1 cellular context compared by ENCODE assay signal in the genomic region with DNA sequence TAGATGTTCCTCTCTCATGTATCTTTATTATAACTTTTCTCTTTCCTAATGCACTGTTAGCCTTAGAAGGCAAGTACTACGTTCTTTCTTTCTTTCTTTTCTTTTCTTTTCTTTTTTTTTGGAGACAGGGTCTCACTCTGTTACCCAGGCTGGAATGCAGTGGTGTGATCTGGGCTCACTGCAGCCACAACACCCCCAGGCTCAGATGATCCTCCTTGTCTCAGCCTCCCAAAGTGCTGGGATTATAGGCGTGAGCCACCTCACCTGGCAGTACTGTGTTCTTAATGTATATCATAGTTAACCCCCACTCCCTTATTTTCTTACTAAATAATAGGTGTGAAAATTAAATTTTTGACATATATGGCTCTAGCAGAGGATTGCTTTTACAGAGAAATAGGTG.
TF ChIP-seq lines count a peak whose summit lies in the region.

No MANE protein-coding gene starts in this region.

TF ChIP-seq in GM23338, 12 proteins besides CTCF, POLR2A, EP300 and RAD21:
- TF ChIP-seq, protein P1, sequence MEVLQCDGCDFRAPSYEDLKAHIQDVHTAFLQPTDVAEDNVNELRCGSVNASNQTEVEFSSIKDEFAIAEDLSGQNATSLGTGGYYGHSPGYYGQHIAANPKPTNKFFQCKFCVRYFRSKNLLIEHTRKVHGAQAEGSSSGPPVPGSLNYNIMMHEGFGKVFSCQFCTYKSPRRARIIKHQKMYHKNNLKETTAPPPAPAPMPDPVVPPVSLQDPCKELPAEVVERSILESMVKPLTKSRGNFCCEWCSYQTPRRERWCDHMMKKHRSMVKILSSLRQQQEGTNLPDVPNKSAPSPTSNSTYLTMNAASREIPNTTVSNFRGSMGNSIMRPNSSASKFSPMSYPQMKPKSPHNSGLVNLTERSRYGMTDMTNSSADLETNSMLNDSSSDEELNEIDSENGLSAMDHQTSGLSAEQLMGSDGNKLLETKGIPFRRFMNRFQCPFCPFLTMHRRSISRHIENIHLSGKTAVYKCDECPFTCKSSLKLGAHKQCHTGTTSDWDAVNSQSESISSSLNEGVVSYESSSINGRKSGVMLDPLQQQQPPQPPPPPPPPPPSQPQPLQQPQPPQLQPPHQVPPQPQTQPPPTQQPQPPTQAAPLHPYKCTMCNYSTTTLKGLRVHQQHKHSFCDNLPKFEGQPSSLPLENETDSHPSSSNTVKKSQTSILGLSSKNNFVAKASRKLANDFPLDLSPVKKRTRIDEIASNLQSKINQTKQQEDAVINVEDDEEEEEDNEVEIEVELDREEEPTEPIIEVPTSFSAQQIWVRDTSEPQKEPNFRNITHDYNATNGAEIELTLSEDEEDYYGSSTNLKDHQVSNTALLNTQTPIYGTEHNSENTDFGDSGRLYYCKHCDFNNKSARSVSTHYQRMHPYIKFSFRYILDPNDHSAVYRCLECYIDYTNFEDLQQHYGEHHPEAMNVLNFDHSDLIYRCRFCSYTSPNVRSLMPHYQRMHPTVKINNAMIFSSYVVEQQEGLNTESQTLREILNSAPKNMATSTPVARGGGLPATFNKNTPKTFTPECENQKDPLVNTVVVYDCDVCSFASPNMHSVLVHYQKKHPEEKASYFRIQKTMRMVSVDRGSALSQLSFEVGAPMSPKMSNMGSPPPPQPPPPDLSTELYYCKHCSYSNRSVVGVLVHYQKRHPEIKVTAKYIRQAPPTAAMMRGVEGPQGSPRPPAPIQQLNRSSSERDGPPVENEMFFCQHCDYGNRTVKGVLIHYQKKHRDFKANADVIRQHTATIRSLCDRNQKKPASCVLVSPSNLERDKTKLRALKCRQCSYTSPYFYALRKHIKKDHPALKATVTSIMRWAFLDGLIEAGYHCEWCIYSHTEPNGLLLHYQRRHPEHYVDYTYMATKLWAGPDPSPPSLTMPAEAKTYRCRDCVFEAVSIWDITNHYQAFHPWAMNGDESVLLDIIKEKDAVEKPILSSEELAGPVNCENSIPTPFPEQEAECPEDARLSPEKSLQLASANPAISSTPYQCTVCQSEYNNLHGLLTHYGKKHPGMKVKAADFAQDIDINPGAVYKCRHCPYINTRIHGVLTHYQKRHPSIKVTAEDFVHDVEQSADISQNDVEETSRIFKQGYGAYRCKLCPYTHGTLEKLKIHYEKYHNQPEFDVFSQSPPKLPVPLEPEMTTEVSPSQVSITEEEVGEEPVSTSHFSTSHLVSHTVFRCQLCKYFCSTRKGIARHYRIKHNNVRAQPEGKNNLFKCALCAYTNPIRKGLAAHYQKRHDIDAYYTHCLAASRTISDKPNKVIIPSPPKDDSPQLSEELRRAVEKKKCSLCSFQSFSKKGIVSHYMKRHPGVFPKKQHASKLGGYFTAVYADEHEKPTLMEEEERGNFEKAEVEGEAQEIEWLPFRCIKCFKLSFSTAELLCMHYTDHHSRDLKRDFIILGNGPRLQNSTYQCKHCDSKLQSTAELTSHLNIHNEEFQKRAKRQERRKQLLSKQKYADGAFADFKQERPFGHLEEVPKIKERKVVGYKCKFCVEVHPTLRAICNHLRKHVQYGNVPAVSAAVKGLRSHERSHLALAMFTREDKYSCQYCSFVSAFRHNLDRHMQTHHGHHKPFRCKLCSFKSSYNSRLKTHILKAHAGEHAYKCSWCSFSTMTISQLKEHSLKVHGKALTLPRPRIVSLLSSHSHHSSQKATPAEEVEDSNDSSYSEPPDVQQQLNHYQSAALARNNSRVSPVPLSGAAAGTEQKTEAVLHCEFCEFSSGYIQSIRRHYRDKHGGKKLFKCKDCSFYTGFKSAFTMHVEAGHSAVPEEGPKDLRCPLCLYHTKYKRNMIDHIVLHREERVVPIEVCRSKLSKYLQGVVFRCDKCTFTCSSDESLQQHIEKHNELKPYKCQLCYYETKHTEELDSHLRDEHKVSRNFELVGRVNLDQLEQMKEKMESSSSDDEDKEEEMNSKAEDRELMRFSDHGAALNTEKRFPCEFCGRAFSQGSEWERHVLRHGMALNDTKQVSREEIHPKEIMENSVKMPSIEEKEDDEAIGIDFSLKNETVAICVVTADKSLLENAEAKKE (CRISPR knock-in tag; IDR thresholded peaks at IDR 0.05), result no peak
- TF ChIP-seq POLR2AphosphoS5 (IDR thresholded peaks at IDR 0.05; ENCODE audit: low read depth) (no peak), ZNF331 (CRISPR knock-in tag; IDR thresholded peaks at IDR 0.05; ENCODE audit: low read depth) (no peak), STAT1 (IDR thresholded peaks at IDR 0.05; ENCODE audit: unreplicated experiment) (no peak), NANOG (IDR thresholded peaks at IDR 0.05; ENCODE audit: borderline replicate concordance) (no peak), ZNF114 (CRISPR knock-in tag; IDR thresholded peaks at IDR 0.05) (no peak), EZH2 (IDR thresholded peaks at IDR 0.05; ENCODE audit: low read depth, unreplicated experiment) (no peak), EZH2phosphoT487 (IDR thresholded peaks at IDR 0.05; ENCODE audit: unreplicated experiment) (no peak)
- TF ChIP-seq, protein P2, sequence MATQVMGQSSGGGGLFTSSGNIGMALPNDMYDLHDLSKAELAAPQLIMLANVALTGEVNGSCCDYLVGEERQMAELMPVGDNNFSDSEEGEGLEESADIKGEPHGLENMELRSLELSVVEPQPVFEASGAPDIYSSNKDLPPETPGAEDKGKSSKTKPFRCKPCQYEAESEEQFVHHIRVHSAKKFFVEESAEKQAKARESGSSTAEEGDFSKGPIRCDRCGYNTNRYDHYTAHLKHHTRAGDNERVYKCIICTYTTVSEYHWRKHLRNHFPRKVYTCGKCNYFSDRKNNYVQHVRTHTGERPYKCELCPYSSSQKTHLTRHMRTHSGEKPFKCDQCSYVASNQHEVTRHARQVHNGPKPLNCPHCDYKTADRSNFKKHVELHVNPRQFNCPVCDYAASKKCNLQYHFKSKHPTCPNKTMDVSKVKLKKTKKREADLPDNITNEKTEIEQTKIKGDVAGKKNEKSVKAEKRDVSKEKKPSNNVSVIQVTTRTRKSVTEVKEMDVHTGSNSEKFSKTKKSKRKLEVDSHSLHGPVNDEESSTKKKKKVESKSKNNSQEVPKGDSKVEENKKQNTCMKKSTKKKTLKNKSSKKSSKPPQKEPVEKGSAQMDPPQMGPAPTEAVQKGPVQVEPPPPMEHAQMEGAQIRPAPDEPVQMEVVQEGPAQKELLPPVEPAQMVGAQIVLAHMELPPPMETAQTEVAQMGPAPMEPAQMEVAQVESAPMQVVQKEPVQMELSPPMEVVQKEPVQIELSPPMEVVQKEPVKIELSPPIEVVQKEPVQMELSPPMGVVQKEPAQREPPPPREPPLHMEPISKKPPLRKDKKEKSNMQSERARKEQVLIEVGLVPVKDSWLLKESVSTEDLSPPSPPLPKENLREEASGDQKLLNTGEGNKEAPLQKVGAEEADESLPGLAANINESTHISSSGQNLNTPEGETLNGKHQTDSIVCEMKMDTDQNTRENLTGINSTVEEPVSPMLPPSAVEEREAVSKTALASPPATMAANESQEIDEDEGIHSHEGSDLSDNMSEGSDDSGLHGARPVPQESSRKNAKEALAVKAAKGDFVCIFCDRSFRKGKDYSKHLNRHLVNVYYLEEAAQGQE (IDR thresholded peaks at IDR 0.05; ENCODE audit: unreplicated experiment), result no peak
- TF ChIP-seq, protein P3, sequence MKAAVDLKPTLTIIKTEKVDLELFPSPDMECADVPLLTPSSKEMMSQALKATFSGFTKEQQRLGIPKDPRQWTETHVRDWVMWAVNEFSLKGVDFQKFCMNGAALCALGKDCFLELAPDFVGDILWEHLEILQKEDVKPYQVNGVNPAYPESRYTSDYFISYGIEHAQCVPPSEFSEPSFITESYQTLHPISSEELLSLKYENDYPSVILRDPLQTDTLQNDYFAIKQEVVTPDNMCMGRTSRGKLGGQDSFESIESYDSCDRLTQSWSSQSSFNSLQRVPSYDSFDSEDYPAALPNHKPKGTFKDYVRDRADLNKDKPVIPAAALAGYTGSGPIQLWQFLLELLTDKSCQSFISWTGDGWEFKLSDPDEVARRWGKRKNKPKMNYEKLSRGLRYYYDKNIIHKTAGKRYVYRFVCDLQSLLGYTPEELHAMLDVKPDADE (IDR thresholded peaks at IDR 0.05), result no peak
TF ChIP-seq in GM23338: peak in this region for 0.
